In the genomic region with DNA sequence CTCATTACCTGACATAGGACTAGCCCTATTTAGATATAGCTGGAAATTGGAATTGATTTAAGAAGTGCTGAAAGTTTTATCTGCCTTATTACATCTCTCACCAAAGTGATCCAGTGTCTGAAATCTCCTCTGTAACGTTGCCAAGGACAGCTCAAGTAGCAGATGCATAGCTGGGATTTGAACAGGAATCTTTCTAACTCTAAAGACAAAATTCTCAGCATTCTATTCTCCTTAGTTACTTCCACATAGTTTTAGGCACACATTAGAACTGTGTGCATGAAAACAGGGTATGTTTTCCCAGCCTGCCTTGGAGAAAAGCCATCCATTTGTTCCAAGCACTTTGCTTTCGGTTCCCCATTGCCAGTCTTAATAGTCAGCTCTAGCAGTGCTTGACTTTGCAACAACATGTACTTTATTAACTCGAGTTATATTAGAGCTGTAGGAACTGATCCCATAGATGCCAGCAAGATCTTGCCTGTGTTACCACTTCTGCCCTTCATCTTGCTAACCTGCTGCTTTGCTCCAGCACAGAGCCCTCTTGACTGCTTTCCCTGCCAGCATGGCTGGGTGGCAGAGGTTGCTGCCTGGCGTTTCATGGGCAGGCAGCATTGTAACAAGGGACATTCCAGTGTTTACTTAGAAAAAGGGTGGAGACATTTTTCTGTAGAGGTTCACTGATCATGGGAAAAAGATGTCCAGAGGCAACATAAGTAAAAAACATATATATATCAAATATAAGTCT, we compare ENCODE assay signal across 16 cellular contexts. TPM values are rescaled to one million over a fixed set of nuclear protein-coding genes. Genes with fewer than 3 reads are reported as not detected.
A peak's percentile ranks its signal among the peaks of the same experiment; 100 is the strongest.
DNase-seq lines count a peak whose midpoint lies in the region; ATAC-seq and TF ChIP-seq lines count a peak whose summit lies in the region.
"Had no signal": no experiment of that assay in that cellular context is flagged by ENCODE, and none has a peak within 500 bp of the region (broad histone marks: within the 10 kb centered on the region; RNA-seq: fewer than 3 reads in every experiment).

No MANE protein-coding gene starts in this region.

- no peak overlapping the region for H3K4me3 ChIP-seq in fibroblast of mammary gland (ENCODE audit: control insufficient read depth, low read depth, low read length)

- in situ Hi-C loops in Caki2 (cut with HindIII; ENCODE audit: low pct_unique_long_range_greater_than_20kb, low sequenced_read_pairs), result no loop called here

- no peak for TF ChIP-seq CTCF in fibroblast of mammary gland (conservative IDR thresholded peaks at IDR 0.05; ENCODE audit: control insufficient read depth, insufficient read depth, low read depth, low read length)

- no peak for ATAC-seq in GM18498 (IDR thresholded peaks at IDR 0.05; ENCODE audit: unreplicated experiment)
- ATAC-seq in esophagus mucosa, result no peak

- peak; percentile 42 for DNase-seq in Caki2 (ENCODE audit: low read depth)
- DNase-seq in NCI-H446 (lab: John Stamatoyannopoulos, UW), result peak; percentile 40 to 74
- DNase-seq in fibroblast of mammary gland (ENCODE audit: low read depth), result peak; percentile 52
- DNase-seq in occipital lobe (lab: John Stamatoyannopoulos, UW), result peak; percentile 25
- DNase-seq in SW 1271 (lab: John Stamatoyannopoulos, UW), result no peak
- no peak for DNase-seq in stimulated activated naive CD4-positive, alpha-beta T cell treated with Interleukin-2 at 50 U/mL for 16 hours (lab: John Stamatoyannopoulos, UW)
- DNase-seq: activated CD4-positive, alpha-beta T cell treated with anti-CD3 and anti-CD28 coated beads for 4 hours; activated naive CD4-positive, alpha-beta T cell; Calu3; GOT3; Karpas-422; nephron progenitor cell; stimulated activated CD4-positive, alpha-beta T cell treated with anti-CD3 and anti-CD28 coated beads, Interleukin-4, amount 100 ng/mL, for 1 hour had no signal

RNA-seq across cellular contexts. Expression of a gene that starts 56.1 kb away (rescaled TPM):
- total RNA-seq in Caki2 (2014; rRNA removed; shearing (Covaris generic); ENCODE audit: low replicate concordance), result not detected in 2 replicates
- total RNA-seq in occipital lobe, result not detected
- total RNA-seq in esophagus mucosa, result not detected
- total RNA-seq: dermis microvascular lymphatic vessel endothelial cell had no signal

Comparison
In these comparisons a context has a peak if more than half of its experiments do, and no peak if none do; other contexts are left out.
1. DNase-seq: peak in Caki2 (single experiment), NCI-H446 (2 of 2), fibroblast of mammary gland (single experiment) and occipital lobe (single experiment); none in SW 1271 (0 of 2) and stimulated activated naive CD4-positive, alpha-beta T cell treated with Interleukin-2 at 50 U/mL for 16 hours (single experiment).